In the genomic region with DNA sequence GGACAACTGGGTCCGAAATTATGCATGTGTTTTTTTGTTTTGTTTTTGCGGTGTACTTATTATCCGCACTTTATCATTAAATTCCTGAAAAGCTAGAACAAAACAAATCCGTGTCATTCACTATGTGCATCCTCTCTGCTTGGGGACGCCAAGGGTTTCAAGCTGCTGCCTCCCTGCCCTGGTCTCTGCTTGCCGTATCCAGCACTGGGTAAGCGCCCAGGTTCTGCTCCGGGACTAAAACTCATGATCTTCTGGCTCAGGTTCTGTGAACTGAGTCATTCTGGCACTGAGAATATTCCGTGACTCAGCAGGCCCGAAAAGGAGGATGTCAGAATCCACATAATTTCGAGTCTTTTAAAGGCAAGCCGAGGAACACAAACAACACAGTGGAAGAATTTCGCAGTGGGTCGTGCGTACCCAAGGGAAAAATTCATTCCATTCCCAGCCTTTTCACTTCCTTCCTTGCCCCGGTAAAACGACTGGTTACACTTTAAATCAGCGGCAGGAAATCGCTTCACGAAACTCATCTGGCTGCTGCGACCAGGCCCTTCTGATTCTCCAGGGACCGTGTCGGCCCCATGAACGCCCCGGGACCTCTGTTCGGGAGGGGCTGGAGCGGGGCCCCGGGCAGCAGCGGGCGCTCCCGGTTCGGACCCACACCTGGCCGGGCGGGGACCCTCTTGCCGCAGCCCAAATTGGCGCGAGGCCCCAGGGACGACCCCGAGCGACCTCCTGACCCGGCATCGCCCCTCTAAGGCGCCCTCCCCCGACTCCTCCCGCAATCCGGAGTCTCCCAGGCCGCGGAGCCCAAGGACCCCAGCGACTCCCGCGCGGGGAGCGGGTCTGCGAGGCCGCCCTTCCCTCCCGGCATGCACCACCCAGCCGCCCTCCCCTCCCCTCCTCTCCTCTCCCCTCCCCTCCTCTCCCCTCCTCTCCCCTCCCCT, we compare ENCODE assay signal across 8 cellular contexts. TPM values are rescaled to one million over a fixed set of nuclear protein-coding genes. Genes with fewer than 3 reads are reported as not detected.
A peak's percentile ranks its signal among the peaks of the same experiment; 100 is the strongest.
DNase-seq lines count a peak whose midpoint lies in the region; ATAC-seq and TF ChIP-seq lines count a peak whose summit lies in the region.

No MANE protein-coding gene starts in this region.

- H3K4me1 Mint-ChIP-seq in activated T-cell treated with anti-CD3 and anti-CD28 coated beads, Interleukin-2, amount 50 U/mL, for 72 hours (ENCODE audit: low read depth), result peaks cover 22% of the 10 kb centered on the region
- H3K4me1 Mint-ChIP-seq in naive thymus-derived CD4-positive, alpha-beta T cell, result peaks cover 12 to 21% (median 18%) of the 10 kb centered on the region in 7 donors

- intact Hi-C loops in naive thymus-derived CD4-positive, alpha-beta T cell (cut with micrococcal nuclease), result no loop called here
- intact Hi-C loops in thyroid gland (cut with DNase I), result no loop called here

- no peaks in the 10 kb centered on the region for H3K9me3 ChIP-seq in naive thymus-derived CD4-positive, alpha-beta T cell (ENCODE audit: control insufficient read depth in 2 of 3, low read length in 3 of 3)
- H3K9me3 ChIP-seq in thyroid gland, result no peaks in the 10 kb centered on the region

- DNase-seq in activated T-cell treated with anti-CD3 and anti-CD28 coated beads for 24 hours (ENCODE audit: low read depth), result peak; percentile 20
- DNase-seq in activated T-cell treated with anti-CD3 and anti-CD28 coated beads, Interleukin-2, amount 50 U/mL, for 1 hour, result no peak
- peak; percentile 75 to 88 for DNase-seq in NCI-H446 (lab: John Stamatoyannopoulos, UW)
- DNase-seq in activated T-cell treated with anti-CD3 and anti-CD28 coated beads, Interleukin-2, amount 50 U/mL, for 72 hours, result peak; percentile 40 to 42
- peak; percentile 98 for DNase-seq in fibroblast of villous mesenchyme (ENCODE audit: low read depth)
- DNase-seq in naive thymus-derived CD4-positive, alpha-beta T cell, result peak in 4 of 9 donors; percentile 2 to 28 (median 13)
- peak; percentile 85 to 91 for DNase-seq in thyroid gland

- H3K4me1 ChIP-seq in naive thymus-derived CD4-positive, alpha-beta T cell (ENCODE audit: control insufficient read depth in 2 of 2, insufficient read depth in 2 of 2, low read length in 2 of 2), result peaks cover 6 to 18% of the 10 kb centered on the region in 2 donors
- peaks cover 24 to 34% of the 10 kb centered on the region in 2 donors for H3K4me1 ChIP-seq in thyroid gland

- H3K36me3 ChIP-seq in naive thymus-derived CD4-positive, alpha-beta T cell (ENCODE audit: control insufficient read depth in 2 of 3, insufficient read depth in 3 of 3, low read length in 3 of 3), result no peaks in the 10 kb centered on the region
- H3K36me3 ChIP-seq in thyroid gland, result no peaks in the 10 kb centered on the region

- H3K9me3 Mint-ChIP-seq in activated T-cell treated with anti-CD3 and anti-CD28 coated beads, Interleukin-2, amount 50 U/mL, for 72 hours, result no peaks in the 10 kb centered on the region
- H3K9me3 Mint-ChIP-seq in naive thymus-derived CD4-positive, alpha-beta T cell, result peaks cover 0 to 28% (median 7%) of the 10 kb centered on the region in 11 donors

- peak; percentile 28 for ATAC-seq in HG02798 (IDR thresholded peaks at IDR 0.05; ENCODE audit: poor library complexity, unreplicated experiment)
- ATAC-seq in activated T-cell treated with anti-CD3 and anti-CD28 coated beads, Interleukin-2, amount 50 U/mL, for 72 hours (replicated peaks in 1 of 2), result peak; percentile 55 to 64
- peak; percentile 66 for ATAC-seq in naive thymus-derived CD4-positive, alpha-beta T cell

- H3K27ac Mint-ChIP-seq in activated T-cell treated with anti-CD3 and anti-CD28 coated beads, Interleukin-2, amount 50 U/mL, for 72 hours, result peak overlapping the region; percentile 11
- peak overlapping the region in 1 of 9 donors; percentile 13 for H3K27ac Mint-ChIP-seq in naive thymus-derived CD4-positive, alpha-beta T cell

- no peak overlapping the region for H3K27ac ChIP-seq in naive thymus-derived CD4-positive, alpha-beta T cell (ENCODE audit: low read depth, low read length)
- H3K27ac ChIP-seq in thyroid gland, result peak overlapping the region; percentile 100

- peak in 1 of 2 donors; percentile 72 for TF ChIP-seq POLR2A in thyroid gland (IDR thresholded peaks at IDR 0.05)

- H3K4me3 Mint-ChIP-seq in activated T-cell treated with anti-CD3 and anti-CD28 coated beads, Interleukin-2, amount 50 U/mL, for 72 hours, result peak overlapping the region; percentile 72 to 80
- H3K4me3 Mint-ChIP-seq in naive thymus-derived CD4-positive, alpha-beta T cell, result peak overlapping the region; percentile 26 to 89 (median 63)

- H3K4me3 ChIP-seq in fibroblast of villous mesenchyme (ENCODE audit: low read depth, low read length), result peak overlapping the region; percentile 65
- peak overlapping the region; percentile 22 for H3K4me3 ChIP-seq in naive thymus-derived CD4-positive, alpha-beta T cell (ENCODE audit: low read length)
- peak overlapping the region; percentile 51 to 83 (median 66) for H3K4me3 ChIP-seq in thyroid gland (replicated peaks in 1 of 3)

- peaks cover 66% of the 10 kb centered on the region for H3K27me3 Mint-ChIP-seq in activated T-cell treated with anti-CD3 and anti-CD28 coated beads, Interleukin-2, amount 50 U/mL, for 72 hours (ENCODE audit: low read depth)
- peaks cover 70 to 81% (median 75%) of the 10 kb centered on the region in 5 donors for H3K27me3 Mint-ChIP-seq in naive thymus-derived CD4-positive, alpha-beta T cell

- POLR2A ChIA-PET in naive thymus-derived CD4-positive, alpha-beta T cell (lab: Charles Lee), result no interaction called here

- H3K27me3 ChIP-seq in naive thymus-derived CD4-positive, alpha-beta T cell (ENCODE audit: control insufficient read depth in 2 of 2, insufficient read depth in 2 of 2, low read length in 2 of 2), result peaks cover 4 to 37% of the 10 kb centered on the region in 2 donors
- no peaks in the 10 kb centered on the region for H3K27me3 ChIP-seq in thyroid gland

- 3 to 4% methylated on average over 35 to 45 of the region's 57 CpGs for WGBS in thyroid gland, 2 donors

- CTCF ChIA-PET in naive thymus-derived CD4-positive, alpha-beta T cell (lab: Charles Lee), result no interaction called here

- TF ChIP-seq CTCF in fibroblast of villous mesenchyme (IDR thresholded peaks at IDR 0.05; ENCODE audit: insufficient read depth, low read depth, low read length) (no peak), thyroid gland (IDR thresholded peaks at IDR 0.05) (no peak)

- H3K36me3 Mint-ChIP-seq in activated T-cell treated with anti-CD3 and anti-CD28 coated beads, Interleukin-2, amount 50 U/mL, for 72 hours (ENCODE audit: insufficient read depth in 2 of 2), result peaks cover 3 to 4% of the 10 kb centered on the region in 2 donors
- H3K36me3 Mint-ChIP-seq in naive thymus-derived CD4-positive, alpha-beta T cell, result peaks cover 0 to 8% (median 0%) of the 10 kb centered on the region in 5 donors

RNA-seq across cellular contexts. Expression of a gene that starts 0.7 kb away (rescaled TPM):
- under 1 TPM; 0.24 to 0.51 TPM for total RNA-seq in activated T-cell treated with anti-CD3 and anti-CD28 coated beads, Interleukin-2, amount 50 U/mL, for 72 hours
- total RNA-seq in fibroblast of villous mesenchyme, result 541 and 761 TPM in 2 replicates
- total RNA-seq in naive thymus-derived CD4-positive, alpha-beta T cell, result 1 to 10 TPM in 1 of 5 experiments, under 1 TPM in 4; 0.02 to 1.3 (median 0.24) TPM
- polyA plus RNA-seq in naive thymus-derived CD4-positive, alpha-beta T cell, result not detected
- total RNA-seq in thyroid gland, result 100 to 1,000 TPM; 150 to 213 (median 174) TPM

Comparison
In these comparisons a context has a peak if more than half of its experiments do, and no peak if none do; other contexts are left out.
1. RNA of a gene that starts 0.7 kb away (total RNA-seq): 541 to 761 TPM in fibroblast of villous mesenchyme and 150 to 213 TPM in thyroid gland; 0.24 to 0.51 TPM in activated T-cell treated with anti-CD3 and anti-CD28 coated beads, Interleukin-2, amount 50 U/mL, for 72 hours and 0.02 to 1.3 TPM in naive thymus-derived CD4-positive, alpha-beta T cell; every median in the first group is over 10 times any median in the second.
2. Peak in every context shown above with its lines, with median percentiles within 50 percentile points of each other: ATAC-seq and H3K4me3 ChIP-seq.